In genomic region chr22:36583546-36583945, GRCh38 we compare ENCODE assay signal across 25 cellular contexts.
"Had no signal": no experiment of that assay in that cellular context is flagged by ENCODE, and none has a peak within 500 bp of the region (broad histone marks: within the 10 kb centered on the region; RNA-seq: fewer than 3 reads in every experiment).

No MANE protein-coding gene starts in this region.

- H3K27ac ChIP-seq: gastrocnemius medialis, heart left ventricle, hepatocyte, left lung, neural progenitor cell, prostate gland, right atrium auricular region, testis, tibial artery, upper lobe of left lung, uterus had no signal

- H3K9me3 Mint-ChIP-seq: effector memory CD8-positive, alpha-beta T cell; mesothelial cell of epicardium; natural killer cell treated with Interleukin-12 subunit alpha and Interleukin-12 subunit beta and Interleukin-15 and Interleukin-18, amount 100 ng/mL, for 72 hours; neural progenitor cell had no signal

- H3K9me3 ChIP-seq: gastrocnemius medialis, heart left ventricle, left lung, mucosa of descending colon, prostate gland, right atrium auricular region, testis, tibial artery, upper lobe of left lung, uterus had no signal

- H3K4me1 Mint-ChIP-seq: naive B cell; stimulated activated memory B cell treated with anti-CD40 and anti-IgM and Interleukin-4, amounts not matched to agents 10 μg/mL and 1 μg/mL and 100 μg/mL, for 72 hours had no signal

- H3K4me1 ChIP-seq: gastrocnemius medialis, heart left ventricle, left lung, prostate gland, right atrium auricular region, tibial artery, upper lobe of left lung, uterus had no signal

- H3K27me3 ChIP-seq: neural progenitor cell, right atrium auricular region, testis, upper lobe of left lung, uterus had no signal

- H3K4me3 Mint-ChIP-seq: effector memory CD8-positive, alpha-beta T cell; mesothelial cell of epicardium; naive B cell; natural killer cell treated with Interleukin-12 subunit alpha and Interleukin-12 subunit beta and Interleukin-15 and Interleukin-18, amount 100 ng/mL, for 72 hours; neural progenitor cell; stimulated activated memory B cell treated with anti-CD40 and anti-IgM and Interleukin-4, amounts not matched to agents 10 μg/mL and 1 μg/mL and 100 μg/mL, for 72 hours had no signal

- ATAC-seq: effector memory CD8-positive, alpha-beta T cell; gastrocnemius medialis; heart left ventricle; left cardiac atrium; left lung; mucosa of descending colon; natural killer cell treated with Interleukin-12 subunit alpha and Interleukin-12 subunit beta and Interleukin-15 and Interleukin-18, amount 100 ng/mL, for 72 hours; sciatic nerve; stimulated activated memory B cell treated with anti-CD40 and anti-IgM and Interleukin-4, amounts not matched to agents 10 μg/mL and 1 μg/mL and 100 μg/mL, for 72 hours; stimulated activated naive CD8-positive, alpha-beta T cell treated with anti-CD3 and anti-CD28 coated beads, Interleukin-15, Interleukin-2, amounts not matched to agents 100 U/mL and 50 U/mL, for 24 hours had no signal

- H3K4me3 ChIP-seq: gastrocnemius medialis, heart left ventricle, hepatocyte, left lung, mucosa of descending colon, neural progenitor cell, prostate gland, right atrium auricular region, testis, tibial artery, upper lobe of left lung, uterus had no signal

- H3K36me3 Mint-ChIP-seq: mesothelial cell of epicardium; natural killer cell treated with Interleukin-12 subunit alpha and Interleukin-12 subunit beta and Interleukin-15 and Interleukin-18, amount 100 ng/mL, for 72 hours; neural progenitor cell; stimulated activated memory B cell treated with anti-CD40 and anti-IgM and Interleukin-4, amounts not matched to agents 10 μg/mL and 1 μg/mL and 100 μg/mL, for 72 hours had no signal

- DNase-seq: cortex of kidney; effector memory CD8-positive, alpha-beta T cell; foreskin fibroblast; gastrocnemius medialis; left cardiac atrium; left lung; mesenchymal stem cell; mucosa of descending colon; naive B cell; stimulated activated CD4-positive, alpha-beta T cell treated with anti-CD3 and anti-CD28 coated beads, Interleukin-4, amount 100 ng/mL, for 4 hours; stimulated activated naive CD8-positive, alpha-beta T cell treated with anti-CD3 and anti-CD28 coated beads, Interleukin-15, Interleukin-2, amounts not matched to agents 100 U/mL and 50 U/mL, for 24 hours; substantia nigra; testis; tibial artery; upper lobe of left lung; uterus had no signal

- H3K36me3 ChIP-seq: gastrocnemius medialis, heart left ventricle, left lung, neural progenitor cell, prostate gland, right atrium auricular region, tibial artery, upper lobe of left lung, uterus had no signal

- H3K27ac Mint-ChIP-seq: mesothelial cell of epicardium; natural killer cell treated with Interleukin-12 subunit alpha and Interleukin-12 subunit beta and Interleukin-15 and Interleukin-18, amount 100 ng/mL, for 72 hours; neural progenitor cell; stimulated activated memory B cell treated with anti-CD40 and anti-IgM and Interleukin-4, amounts not matched to agents 10 μg/mL and 1 μg/mL and 100 μg/mL, for 72 hours had no signal
